In the genomic region with DNA sequence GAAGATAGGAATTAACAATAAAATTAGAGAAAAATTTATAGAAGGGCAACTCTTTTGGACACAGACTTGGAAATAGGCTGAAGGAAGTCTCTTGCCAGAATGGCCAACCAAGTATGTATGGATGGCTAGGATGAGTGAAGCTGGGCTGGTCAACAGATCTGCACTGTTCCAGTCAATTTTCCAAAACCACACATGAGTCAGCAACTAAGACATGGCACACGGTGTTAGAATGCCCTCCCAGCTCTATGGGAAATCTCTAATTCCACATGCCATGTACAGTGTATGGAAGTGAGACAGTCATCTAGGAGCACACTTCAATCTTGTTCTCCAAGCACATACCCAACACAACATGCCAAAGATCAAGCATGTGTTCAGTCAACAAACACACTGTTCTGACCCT, we compare ENCODE assay signal across 16 cellular contexts.
"Had no signal": no experiment of that assay in that cellular context is flagged by ENCODE, and none has a peak within 500 bp of the region (broad histone marks: within the 10 kb centered on the region; RNA-seq: fewer than 3 reads in every experiment).

No MANE protein-coding gene starts in this region.

- H3K4me1 Mint-ChIP-seq: activated CD4-positive, alpha-beta T cell treated with anti-CD3 and anti-CD28 coated beads for 36 hours; stimulated activated effector memory CD8-positive, alpha-beta T cell treated with anti-CD3 and anti-CD28 coated beads, Interleukin-12 subunit alpha, Interleukin-12 subunit beta, amount 100 ng/mL, for 72 hours; T-helper 17 cell had no signal

- H3K27me3 ChIP-seq: brain microvascular endothelial cell had no signal

- H3K36me3 ChIP-seq: brain microvascular endothelial cell had no signal

- DNase-seq: activated CD4-positive, alpha-beta memory T cell treated with anti-CD3 and anti-CD28 coated beads for 36 hours; activated CD4-positive, alpha-beta T cell treated with anti-CD3 and anti-CD28 coated beads for 36 hours; activated effector memory CD4-positive, alpha-beta T cell treated with Interleukin-2 at 50 U/mL for 16 hours; activated naive CD4-positive, alpha-beta T cell treated with anti-CD3 and anti-CD28 coated beads, Interleukin-2, amount 50 U/mL, for 16 hours; activated T-cell treated with anti-CD3 and anti-CD28 coated beads, Interleukin-2, amount 50 U/mL, for 4 hours; brain microvascular endothelial cell; cerebellar nuclear complex; effector memory CD4-positive, alpha-beta T cell; hypothalamus; kidney glomerular epithelial cell; mesendoderm; T-helper 17 cell had no signal

- H3K4me3 Mint-ChIP-seq: activated CD4-positive, alpha-beta memory T cell treated with anti-CD3 and anti-CD28 coated beads for 36 hours; activated CD4-positive, alpha-beta T cell treated with anti-CD3 and anti-CD28 coated beads for 36 hours; activated T-cell treated with anti-CD3 and anti-CD28 coated beads, Interleukin-2, amount 50 U/mL, for 4 hours; dendritic cell treated with granulocyte-macrophage colony-stimulating factor and Interleukin-4, amounts not matched to agents 40 ng/mL and 50 ng/mL, for 4 days; natural killer cell treated with Interleukin-12 subunit alpha and Interleukin-12 subunit beta and Interleukin-15 and Interleukin-18, amount 100 ng/mL, for 72 hours; stimulated activated effector memory CD8-positive, alpha-beta T cell treated with anti-CD3 and anti-CD28 coated beads, Interleukin-12 subunit alpha, Interleukin-12 subunit beta, amount 100 ng/mL, for 72 hours; T-helper 17 cell had no signal

- H3K27me3 Mint-ChIP-seq: dendritic cell treated with granulocyte-macrophage colony-stimulating factor and Interleukin-4, amounts not matched to agents 40 ng/mL and 50 ng/mL, for 4 days had no signal

- H3K9me3 Mint-ChIP-seq: activated CD4-positive, alpha-beta memory T cell treated with anti-CD3 and anti-CD28 coated beads for 36 hours; activated T-cell treated with anti-CD3 and anti-CD28 coated beads, Interleukin-2, amount 50 U/mL, for 4 hours; dendritic cell treated with granulocyte-macrophage colony-stimulating factor and Interleukin-4, amounts not matched to agents 40 ng/mL and 50 ng/mL, for 4 days; natural killer cell treated with Interleukin-12 subunit alpha and Interleukin-12 subunit beta and Interleukin-15 and Interleukin-18, amount 100 ng/mL, for 72 hours; stimulated activated effector memory CD8-positive, alpha-beta T cell treated with anti-CD3 and anti-CD28 coated beads, Interleukin-12 subunit alpha, Interleukin-12 subunit beta, amount 100 ng/mL, for 72 hours had no signal

- H3K27ac Mint-ChIP-seq: activated CD4-positive, alpha-beta memory T cell treated with anti-CD3 and anti-CD28 coated beads for 36 hours; activated CD4-positive, alpha-beta T cell treated with anti-CD3 and anti-CD28 coated beads for 36 hours; dendritic cell treated with granulocyte-macrophage colony-stimulating factor and Interleukin-4, amounts not matched to agents 40 ng/mL and 50 ng/mL, for 4 days; natural killer cell treated with Interleukin-12 subunit alpha and Interleukin-12 subunit beta and Interleukin-15 and Interleukin-18, amount 100 ng/mL, for 72 hours; stimulated activated effector memory CD8-positive, alpha-beta T cell treated with anti-CD3 and anti-CD28 coated beads, Interleukin-12 subunit alpha, Interleukin-12 subunit beta, amount 100 ng/mL, for 72 hours; T-helper 17 cell had no signal

- FAIRE-seq: urothelium cell line had no signal

- ATAC-seq: activated CD4-positive, alpha-beta T cell treated with anti-CD3 and anti-CD28 coated beads for 36 hours; activated T-cell treated with anti-CD3 and anti-CD28 coated beads, Interleukin-2, amount 50 U/mL, for 4 hours; natural killer cell treated with Interleukin-12 subunit alpha and Interleukin-12 subunit beta and Interleukin-15 and Interleukin-18, amount 100 ng/mL, for 72 hours; stimulated activated effector memory CD8-positive, alpha-beta T cell treated with anti-CD3 and anti-CD28 coated beads, Interleukin-12 subunit alpha, Interleukin-12 subunit beta, amount 100 ng/mL, for 72 hours; T-helper 17 cell had no signal

- H3K27ac ChIP-seq: brain microvascular endothelial cell had no signal

- H3K36me3 Mint-ChIP-seq: activated CD4-positive, alpha-beta memory T cell treated with anti-CD3 and anti-CD28 coated beads for 36 hours; natural killer cell treated with Interleukin-12 subunit alpha and Interleukin-12 subunit beta and Interleukin-15 and Interleukin-18, amount 100 ng/mL, for 72 hours; stimulated activated effector memory CD8-positive, alpha-beta T cell treated with anti-CD3 and anti-CD28 coated beads, Interleukin-12 subunit alpha, Interleukin-12 subunit beta, amount 100 ng/mL, for 72 hours had no signal
